Comparison of ENCODE assay signal across 13 cellular contexts in the genomic region with DNA sequence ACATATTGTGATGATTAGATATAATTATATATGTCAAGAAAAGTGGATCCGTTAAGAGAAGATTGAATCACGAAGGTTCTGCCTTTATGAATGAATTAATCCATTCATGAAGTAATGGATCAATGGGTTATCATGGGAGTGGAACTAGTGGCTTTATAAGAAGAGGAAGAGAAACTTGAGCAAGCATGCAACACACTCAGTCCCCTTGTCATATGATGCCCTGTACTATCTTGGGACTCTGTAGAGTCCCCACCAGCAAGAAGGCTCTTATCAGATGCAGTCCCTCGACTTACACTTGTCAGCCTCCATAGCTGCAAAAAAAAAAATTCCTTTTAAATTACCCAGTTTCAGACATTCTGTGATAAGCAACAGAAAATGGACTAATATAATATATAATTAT.
DNase-seq lines count a peak whose midpoint lies in the region; ATAC-seq and TF ChIP-seq lines count a peak whose summit lies in the region.
"Had no signal": no experiment of that assay in that cellular context is flagged by ENCODE, and none has a peak within 500 bp of the region (broad histone marks: within the 10 kb centered on the region; RNA-seq: fewer than 3 reads in every experiment).

No MANE protein-coding gene starts in this region.

- H3K36me3 ChIP-seq in heart right ventricle = no peaks in the 10 kb centered on the region
- H3K36me3 ChIP-seq: HAP-1 had no signal

- no peaks in the 10 kb centered on the region for H3K9me3 ChIP-seq in heart right ventricle
- H3K9me3 ChIP-seq: HAP-1 had no signal

- ATAC-seq in HG03025 (IDR thresholded peaks at IDR 0.05; ENCODE audit: low FRiP score, unreplicated experiment) = peak; percentile 96
- no peak for ATAC-seq in SK-N-SH treated with all-trans-retinoic acid at 6 μM for 48 hours
- ATAC-seq in GM18517 (IDR thresholded peaks at IDR 0.05; ENCODE audit: unreplicated experiment) = no peak
- no peak for ATAC-seq in heart right ventricle

- WGBS in heart right ventricle, 2 donors = 66 to 67% methylated on average over 3 of the region's 3 CpGs

- TF ChIP-seq POLR2A in NB4 (IDR thresholded peaks at IDR 0.05; ENCODE audit: extremely low read depth, insufficient read length) = no peak

- no peaks in the 10 kb centered on the region for H3K27me3 ChIP-seq in heart right ventricle

- DNase-seq in GM13976 (ENCODE audit: low spot score) (peak; percentile 34), GM20000 (ENCODE audit: low spot score) (peak; percentile 15), NB4 (ENCODE audit: low read depth) (peak; percentile 12), cardiac septum (ENCODE audit: low spot score) (no peak), heart right ventricle (no peak)
- DNase-seq: Karpas-422, mesenchymal stem cell, retina, trophoblast cell had no signal

- no peak overlapping the region for H3K4me3 ChIP-seq in NB4 (ENCODE audit: low read depth, low read length)
- H3K4me3 ChIP-seq in heart right ventricle = no peak overlapping the region
- H3K4me3 ChIP-seq: HAP-1 had no signal

- TF ChIP-seq CTCF in GM13976 (IDR thresholded peaks at IDR 0.05; ENCODE audit: borderline replicate concordance, control extremely low read depth, extremely low read depth, insufficient read depth, missing control alignments) (no peak), GM20000 (IDR thresholded peaks at IDR 0.05; ENCODE audit: extremely low read depth, missing control alignments) (no peak), NB4 (IDR thresholded peaks at IDR 0.05; ENCODE audit: low read depth, low read length) (no peak), heart right ventricle (IDR thresholded peaks at IDR 0.05) (no peak)

- intact Hi-C loops in cardiac septum (cut with DNase I) (no loop called here), heart right ventricle (cut with DNase I) (no loop called here)

- H3K27ac ChIP-seq in heart right ventricle = no peak overlapping the region

- in situ Hi-C loops in GM13976 (cut with MboI; ENCODE audit: low sequenced_read_pairs, unreplicated experiment) = no loop called here

- H3K4me1 ChIP-seq in heart right ventricle = no peaks in the 10 kb centered on the region
- H3K4me1 ChIP-seq: HAP-1 had no signal

TF ChIP-seq in SK-N-SH treated with all-trans-retinoic acid at 6 μM for 48 hours, 23 proteins besides CTCF, POLR2A, EP300 and RAD21:
- TF ChIP-seq ZNF565 (CRISPR knock-in tag; conservative IDR thresholded peaks at IDR 0.05; ENCODE audit: low read depth) (no peak), RARB (CRISPR knock-in tag; IDR thresholded peaks at IDR 0.05) (no peak), ZFP30 (CRISPR knock-in tag; IDR thresholded peaks at IDR 0.05) (no peak), ISL1 (CRISPR knock-in tag; IDR thresholded peaks at IDR 0.05) (no peak), ARNTL (CRISPR knock-in tag; IDR thresholded peaks at IDR 0.05; ENCODE audit: borderline replicate concordance, low read depth) (no peak), GLIS3 (CRISPR knock-in tag; IDR thresholded peaks at IDR 0.05) (no peak), ZNF8 (CRISPR knock-in tag; IDR thresholded peaks at IDR 0.05) (no peak), TOX (CRISPR knock-in tag; IDR thresholded peaks at IDR 0.05; ENCODE audit: borderline replicate concordance) (no peak), PPARA (CRISPR knock-in tag; IDR thresholded peaks at IDR 0.05; ENCODE audit: borderline replicate concordance) (no peak), ZC3H10 (CRISPR knock-in tag; IDR thresholded peaks at IDR 0.05) (no peak)
- TF ChIP-seq, protein P1, sequence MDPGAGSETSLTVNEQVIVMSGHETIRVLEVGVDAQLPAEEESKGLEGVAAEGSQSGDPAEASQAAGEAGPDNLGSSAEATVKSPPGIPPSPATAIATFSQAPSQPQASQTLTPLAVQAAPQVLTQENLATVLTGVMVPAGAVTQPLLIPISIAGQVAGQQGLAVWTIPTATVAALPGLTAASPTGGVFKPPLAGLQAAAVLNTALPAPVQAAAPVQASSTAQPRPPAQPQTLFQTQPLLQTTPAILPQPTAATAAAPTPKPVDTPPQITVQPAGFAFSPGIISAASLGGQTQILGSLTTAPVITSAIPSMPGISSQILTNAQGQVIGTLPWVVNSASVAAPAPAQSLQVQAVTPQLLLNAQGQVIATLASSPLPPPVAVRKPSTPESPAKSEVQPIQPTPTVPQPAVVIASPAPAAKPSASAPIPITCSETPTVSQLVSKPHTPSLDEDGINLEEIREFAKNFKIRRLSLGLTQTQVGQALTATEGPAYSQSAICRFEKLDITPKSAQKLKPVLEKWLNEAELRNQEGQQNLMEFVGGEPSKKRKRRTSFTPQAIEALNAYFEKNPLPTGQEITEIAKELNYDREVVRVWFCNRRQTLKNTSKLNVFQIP (CRISPR knock-in tag; IDR thresholded peaks at IDR 0.05; ENCODE audit: borderline replicate concordance, low read depth) = no peak
- TF ChIP-seq, protein P2, sequence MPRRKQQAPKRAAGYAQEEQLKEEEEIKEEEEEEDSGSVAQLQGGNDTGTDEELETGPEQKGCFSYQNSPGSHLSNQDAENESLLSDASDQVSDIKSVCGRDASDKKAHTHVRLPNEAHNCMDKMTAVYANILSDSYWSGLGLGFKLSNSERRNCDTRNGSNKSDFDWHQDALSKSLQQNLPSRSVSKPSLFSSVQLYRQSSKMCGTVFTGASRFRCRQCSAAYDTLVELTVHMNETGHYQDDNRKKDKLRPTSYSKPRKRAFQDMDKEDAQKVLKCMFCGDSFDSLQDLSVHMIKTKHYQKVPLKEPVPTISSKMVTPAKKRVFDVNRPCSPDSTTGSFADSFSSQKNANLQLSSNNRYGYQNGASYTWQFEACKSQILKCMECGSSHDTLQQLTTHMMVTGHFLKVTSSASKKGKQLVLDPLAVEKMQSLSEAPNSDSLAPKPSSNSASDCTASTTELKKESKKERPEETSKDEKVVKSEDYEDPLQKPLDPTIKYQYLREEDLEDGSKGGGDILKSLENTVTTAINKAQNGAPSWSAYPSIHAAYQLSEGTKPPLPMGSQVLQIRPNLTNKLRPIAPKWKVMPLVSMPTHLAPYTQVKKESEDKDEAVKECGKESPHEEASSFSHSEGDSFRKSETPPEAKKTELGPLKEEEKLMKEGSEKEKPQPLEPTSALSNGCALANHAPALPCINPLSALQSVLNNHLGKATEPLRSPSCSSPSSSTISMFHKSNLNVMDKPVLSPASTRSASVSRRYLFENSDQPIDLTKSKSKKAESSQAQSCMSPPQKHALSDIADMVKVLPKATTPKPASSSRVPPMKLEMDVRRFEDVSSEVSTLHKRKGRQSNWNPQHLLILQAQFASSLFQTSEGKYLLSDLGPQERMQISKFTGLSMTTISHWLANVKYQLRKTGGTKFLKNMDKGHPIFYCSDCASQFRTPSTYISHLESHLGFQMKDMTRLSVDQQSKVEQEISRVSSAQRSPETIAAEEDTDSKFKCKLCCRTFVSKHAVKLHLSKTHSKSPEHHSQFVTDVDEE (CRISPR knock-in tag; IDR thresholded peaks at IDR 0.05) = no peak

Comparison
In these comparisons a context has a peak if more than half of its experiments do, and no peak if none do; other contexts are left out.
1. DNase-seq: peak in GM13976 (single experiment), GM20000 (single experiment) and NB4 (single experiment); none in cardiac septum (single experiment) and heart right ventricle (0 of 2).